In genomic region chr1:3567405-3567804, GRCh38 we compare ENCODE assay signal across 35 cellular contexts.
"Had no signal": no experiment of that assay in that cellular context is flagged by ENCODE, and none has a peak within 500 bp of the region (broad histone marks: within the 10 kb centered on the region; RNA-seq: fewer than 3 reads in every experiment).

No MANE protein-coding gene starts in this region.

- H3K9me3 ChIP-seq: MG63 had no signal

- H3K27me3 ChIP-seq: MG63 had no signal

- H3K4me3 ChIP-seq: MG63 had no signal

- DNase-seq: Karpas-422, Kasumi-1, MG63, MM.1S, MV-4-11, NCI-H1048, NCI-H1092, NCI-H1092 treated with DMSO at 0.1 percent for 48 hours, NCI-H1105, NCI-H1105 treated with DMSO at 0.1 percent for 48 hours, NCI-H1417, NCI-H1417 treated with DMSO at 0.1 percent for 48 hours, NCI-H1436, NCI-H1436 treated with DMSO at 0.1 percent for 48 hours, NCI-H146, NCI-H1694, NCI-H1694 treated with DMSO at 0.1 percent for 48 hours, NCI-H187, NCI-H187 treated with DMSO at 0.1 percent for 48 hours, NCI-H1930, NCI-H2029, NCI-H2029 treated with DMSO at 0.1 percent for 48 hours, NCI-H2081, NCI-H2081 treated with DMSO at 0.1 percent for 48 hours, NCI-H2107, NCI-H2171, NCI-H2171 treated with DMSO at 0.1 percent for 48 hours, NCI-H2227 treated with DMSO at 0.1 percent for 48 hours, NCI-H226, NCI-H345, NCI-H446, NCI-H446 treated with DMSO at 0.1 percent for 48 hours, NCI-H510A, NCI-H510A treated with DMSO at 0.1 percent for 48 hours, NCI-H524 had no signal
